11 cellular contexts compared by ENCODE assay signal in the genomic region with DNA sequence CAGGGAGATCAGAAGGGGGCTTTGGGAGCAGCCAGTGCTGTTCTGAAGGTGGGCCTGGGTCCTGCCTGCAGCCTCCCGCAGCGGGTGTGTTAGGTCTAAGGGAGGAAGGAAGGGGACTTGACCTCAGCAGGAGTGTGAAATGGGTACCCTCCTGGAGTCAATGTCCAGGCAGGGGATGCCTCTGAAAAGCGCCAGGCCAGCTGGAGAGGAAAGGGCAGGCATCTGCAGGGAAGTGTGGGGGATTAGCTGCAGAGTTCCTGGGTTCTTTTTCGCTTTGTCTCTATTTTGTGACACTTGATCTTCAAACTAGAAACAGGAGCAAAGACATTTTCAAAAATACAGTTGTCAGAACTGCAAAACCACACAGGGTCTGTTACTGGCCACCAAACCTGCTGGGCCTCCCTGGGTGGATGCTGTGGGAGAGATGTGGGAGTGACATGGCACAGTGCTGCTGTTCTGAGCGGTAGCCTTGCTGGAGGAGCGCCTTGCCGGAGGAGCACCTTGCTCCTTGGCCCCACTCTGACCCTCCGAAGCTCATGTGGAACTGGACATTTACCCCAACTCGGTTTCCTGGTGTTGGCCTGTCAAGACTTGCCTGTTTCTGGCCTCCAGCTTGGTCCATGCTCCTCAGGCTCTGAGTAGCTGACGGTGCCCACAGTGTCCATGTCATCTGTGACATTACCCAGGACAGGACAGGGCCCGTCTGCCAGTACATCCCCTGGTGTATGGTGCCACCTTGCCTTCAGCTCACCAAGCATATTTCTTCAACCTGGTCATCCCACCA. TPM values are rescaled to one million over a fixed set of nuclear protein-coding genes. Genes with fewer than 3 reads are reported as not detected.
DNase-seq lines count a peak whose midpoint lies in the region; ATAC-seq and TF ChIP-seq lines count a peak whose summit lies in the region.
"Had no signal": no experiment of that assay in that cellular context is flagged by ENCODE, and none has a peak within 500 bp of the region (broad histone marks: within the 10 kb centered on the region; RNA-seq: fewer than 3 reads in every experiment).

No MANE protein-coding gene starts in this region.

- H3K4me1 Mint-ChIP-seq in CD4-positive, alpha-beta T cell (ENCODE audit: low read depth) = peaks cover 65% of the 10 kb centered on the region
- peaks cover 69 to 73% (median 72%) of the 10 kb centered on the region in 3 donors for H3K4me1 Mint-ChIP-seq in T-cell

- CTCF ChIA-PET in CD4-positive, alpha-beta T cell (lab: Charles Lee) = no interaction called here
- CTCF ChIA-PET in T-cell (lab: Charles Lee) = interaction anchor here (1.0 to 1.4 kb wide), 3 partner anchors 24 to 42 kb away, joined by 3 to 4 read pairs (median 3); no protein-coding TSS in a partner anchor

- H3K27me3 ChIP-seq in CD4-positive, alpha-beta T cell (ENCODE audit: control insufficient read depth, insufficient read depth, low read length) = no peaks in the 10 kb centered on the region
- no peaks in the 10 kb centered on the region for H3K27me3 ChIP-seq in sigmoid colon

- H3K27ac Mint-ChIP-seq in CD4-positive, alpha-beta T cell = peak overlapping the region; percentile 71
- peak overlapping the region; percentile 77 to 90 for H3K27ac Mint-ChIP-seq in T-cell

- no peak for TF ChIP-seq POLR2A in sigmoid colon (IDR thresholded peaks at IDR 0.05)

- DNase-seq in CD4-positive, alpha-beta T cell = no peak
- DNase-seq in T-cell (no peak), epithelial cell of prostate (ENCODE audit: low read depth, low spot score) (no peak), sigmoid colon (no peak), RPMI8226 (no peak), SW 1271 (lab: John Stamatoyannopoulos, UW) (no peak), hypothalamus (lab: John Stamatoyannopoulos, UW) (no peak), 8988T (no peak)
- DNase-seq: aorta; NCI-H2227 treated with DMSO at 0.1 percent for 48 hours; stimulated activated naive CD4-positive, alpha-beta T cell had no signal

- no peak overlapping the region for H3K4me3 Mint-ChIP-seq in CD4-positive, alpha-beta T cell
- peak overlapping the region; percentile 7 to 63 (median 35) for H3K4me3 Mint-ChIP-seq in T-cell

- ATAC-seq in CD4-positive, alpha-beta T cell (ENCODE audit: poor library complexity) = no peak
- ATAC-seq in T-cell (replicated peaks in 1 of 4) = peak in 2 of 4 experiments; percentile 5 to 11

- H3K27ac ChIP-seq in CD4-positive, alpha-beta T cell (ENCODE audit: low read depth, low read length) = no peak overlapping the region
- H3K27ac ChIP-seq in epithelial cell of prostate (peak overlapping the region; percentile 98), sigmoid colon (peak overlapping the region; percentile 77 to 89 (median 82))

- H3K4me1 ChIP-seq in sigmoid colon = peaks cover 3 to 73% (median 63%) of the 10 kb centered on the region in 4 donors

- H3K9me3 ChIP-seq in CD4-positive, alpha-beta T cell (ENCODE audit: control insufficient read depth, low read length) = no peaks in the 10 kb centered on the region
- H3K9me3 ChIP-seq in sigmoid colon = no peaks in the 10 kb centered on the region

- WGBS in sigmoid colon, 2 donors = 91 to 94% methylated on average over 11 of the region's 11 CpGs

- no peak for TF ChIP-seq CTCF in CD4-positive, alpha-beta T cell (IDR thresholded peaks at IDR 0.05)
- no peak for TF ChIP-seq CTCF in sigmoid colon (IDR thresholded peaks at IDR 0.05)

- H3K27me3 Mint-ChIP-seq in CD4-positive, alpha-beta T cell = no peaks in the 10 kb centered on the region
- no peaks in the 10 kb centered on the region for H3K27me3 Mint-ChIP-seq in T-cell

- intact Hi-C loops in CD4-positive, alpha-beta T cell (cut with DNase I, micrococcal nuclease) = no loop called here
- intact Hi-C loops in sigmoid colon (cut with DNase I) = no loop called here

- POLR2A ChIA-PET in CD4-positive, alpha-beta T cell (lab: Charles Lee) = interaction anchor here (0.7 to 2.1 kb wide), 5 partner anchors 23 to 35 kb away, joined by 4 to 10 read pairs (median 8); a partner anchor contains a TSS
- POLR2A ChIA-PET in T-cell (lab: Charles Lee) = no interaction called here

- no peaks in the 10 kb centered on the region for H3K9me3 Mint-ChIP-seq in CD4-positive, alpha-beta T cell
- H3K9me3 Mint-ChIP-seq in T-cell = no peaks in the 10 kb centered on the region

- TF ChIP-seq EP300 in sigmoid colon (IDR thresholded peaks at IDR 0.05) = no peak

- H3K36me3 Mint-ChIP-seq in CD4-positive, alpha-beta T cell (ENCODE audit: low read depth) = peaks cover 54% of the 10 kb centered on the region
- H3K36me3 Mint-ChIP-seq in T-cell = peaks cover 25% of the 10 kb centered on the region

- peaks cover 0 to 24% (median 12%) of the 10 kb centered on the region in 4 donors for H3K36me3 ChIP-seq in sigmoid colon

- no peak overlapping the region for H3K4me3 ChIP-seq in sigmoid colon

RNA-seq across cellular contexts. Expression of a gene that starts 25.9 kb away (rescaled TPM):
- total RNA-seq in CD4-positive, alpha-beta T cell = 100 to 1,000 TPM; 181 to 191 TPM
- total RNA-seq in T-cell (100 to 1,000 TPM; 214 to 317 (median 262) TPM), sigmoid colon (10 to 100 TPM; 26.4 to 75.3 (median 34.9) TPM)
- polyA plus RNA-seq in sigmoid colon = 10 to 100 TPM; 25.8 to 86.8 (median 37.5) TPM

RNA-seq across cellular contexts. Expression of a gene that starts 37.7 kb away (rescaled TPM):
- total RNA-seq in CD4-positive, alpha-beta T cell = 10 to 100 TPM; 24.1 to 27.7 TPM
- total RNA-seq in T-cell = 10 to 100 TPM; 42.0 to 57.8 (median 47.1) TPM
- 10 to 100 TPM; 26.4 to 39.6 (median 32.7) TPM for total RNA-seq in sigmoid colon
- 10 to 100 TPM in 1 of 3 donors, 1 to 10 TPM in 2; 5.4 to 14.0 (median 6.0) TPM for polyA plus RNA-seq in sigmoid colon
